ENCODE assay signal across 8 cellular contexts in the genomic region with DNA sequence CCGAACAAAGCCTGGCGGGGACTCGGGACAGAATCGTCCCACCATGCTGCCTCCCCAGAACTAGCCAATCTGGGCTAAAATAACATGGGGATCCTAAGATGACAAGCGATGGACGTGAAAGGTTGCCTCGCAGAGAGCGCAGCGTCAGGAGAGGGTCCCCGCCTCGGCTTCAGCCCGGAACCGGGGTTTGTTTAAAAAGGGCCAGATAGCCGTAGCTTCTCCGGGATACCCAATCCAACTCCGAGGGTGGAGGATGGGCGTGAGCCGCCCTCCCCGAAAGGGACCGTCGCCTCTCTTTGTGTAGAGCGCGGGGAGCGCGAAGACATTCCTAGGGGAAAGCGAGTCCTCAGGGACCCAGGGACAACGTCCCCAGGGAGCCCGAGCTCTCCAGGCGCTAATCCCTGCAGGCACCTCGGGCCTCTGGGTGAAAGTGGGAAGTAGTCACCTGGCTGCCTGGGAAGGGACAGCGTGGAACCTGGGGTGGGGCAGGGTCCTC. TPM values are rescaled to one million over a fixed set of nuclear protein-coding genes. Genes with fewer than 3 reads are reported as not detected.
DNase-seq lines count a peak whose midpoint lies in the region; ATAC-seq and TF ChIP-seq lines count a peak whose summit lies in the region.

No MANE protein-coding gene starts in this region.

- intact Hi-C loops in right lobe of liver (cut with DNase I) (no loop called here), transverse colon (cut with DNase I; ENCODE audit: low total_unique reads) (loop anchor here (10.0 kb wide), 1 partner anchor 639 kb away; no protein-coding TSS in a partner anchor)

- peaks cover 68% of the 10 kb centered on the region for H3K27me3 Mint-ChIP-seq in activated naive CD8-positive, alpha-beta T cell treated with anti-CD3 and anti-CD28 coated beads for 36 hours

- peak overlapping the region; percentile 60 for H3K4me3 Mint-ChIP-seq in activated naive CD8-positive, alpha-beta T cell treated with anti-CD3 and anti-CD28 coated beads for 36 hours

- no peaks in the 10 kb centered on the region for H3K9me3 ChIP-seq in right lobe of liver
- H3K9me3 ChIP-seq in transverse colon, result no peaks in the 10 kb centered on the region

- TF ChIP-seq CTCF in LNCaP clone FGC (IDR thresholded peaks at IDR 0.05; ENCODE audit: control insufficient read depth, extremely low read depth, insufficient read depth), result no peak
- TF ChIP-seq CTCF in right lobe of liver (IDR thresholded peaks at IDR 0.05), result no peak
- no peak for TF ChIP-seq CTCF in transverse colon (IDR thresholded peaks at IDR 0.05)

- H3K4me1 ChIP-seq in right lobe of liver, result peaks cover 0 to 13% (median 6%) of the 10 kb centered on the region in 4 donors
- H3K4me1 ChIP-seq in transverse colon, result peaks cover 3 to 32% (median 21%) of the 10 kb centered on the region in 4 donors

- no peak for TF ChIP-seq EP300 in transverse colon (IDR thresholded peaks at IDR 0.05; ENCODE audit: low read depth)

- H3K27ac ChIP-seq in right lobe of liver (peak overlapping the region; percentile 7 to 57 (median 24)), transverse colon (peak overlapping the region; percentile 74 to 95 (median 84))

- H3K36me3 Mint-ChIP-seq in activated naive CD8-positive, alpha-beta T cell treated with anti-CD3 and anti-CD28 coated beads for 36 hours, result no peaks in the 10 kb centered on the region

- WGBS in right lobe of liver (ENCODE audit: insufficient coverage, low coverage, low lambda C conversion rate, missing lambda C conversion rate), result 2% methylated on average over 9 of the region's 31 CpGs
- WGBS in transverse colon (ENCODE audit: low coverage in 1 of 2), 2 donors, result 4% methylated on average over 28 of the region's 31 CpGs; no CpG with 5 or more reads in 1 of the 2 donors

- H3K4me3 ChIP-seq in LNCaP clone FGC (ENCODE audit: low read depth, low read length), result peak overlapping the region; percentile 32; the same call in 1 of the 2 replicates
- H3K4me3 ChIP-seq in right lobe of liver, result peak overlapping the region; percentile 38 to 69 (median 58)
- H3K4me3 ChIP-seq in transverse colon, result peak overlapping the region; percentile 46 to 97 (median 60)

- H3K36me3 ChIP-seq in right lobe of liver (no peaks in the 10 kb centered on the region), transverse colon (peaks cover 0 to 2% (median 0%) of the 10 kb centered on the region in 4 donors)

- H3K27me3 ChIP-seq in right lobe of liver, result peaks cover 0 to 14% of the 10 kb centered on the region in 2 donors
- H3K27me3 ChIP-seq in transverse colon, result peaks cover 57% of the 10 kb centered on the region

- peaks cover 10% of the 10 kb centered on the region for H3K4me1 Mint-ChIP-seq in activated naive CD8-positive, alpha-beta T cell treated with anti-CD3 and anti-CD28 coated beads for 36 hours

- ATAC-seq in right lobe of liver, result peak; percentile 26 to 59 (median 47)

- TF ChIP-seq POLR2A in right lobe of liver (IDR thresholded peaks at IDR 0.05), result no peak
- TF ChIP-seq POLR2A in transverse colon (IDR thresholded peaks at IDR 0.05), result no peak

- no peak overlapping the region for H3K27ac Mint-ChIP-seq in activated naive CD8-positive, alpha-beta T cell treated with anti-CD3 and anti-CD28 coated beads for 36 hours

- no peaks in the 10 kb centered on the region for H3K9me3 Mint-ChIP-seq in activated naive CD8-positive, alpha-beta T cell treated with anti-CD3 and anti-CD28 coated beads for 36 hours

- DNase-seq in D341Med (ENCODE audit: low spot score) (peak; percentile 67), LNCaP clone FGC (ENCODE audit: low read depth) (no peak), right lobe of liver (peak; percentile 37 to 59 (median 50)), transverse colon (no peak), NOMO-1 treated with DMSO at 0.1 percent for 48 hours (lab: John Stamatoyannopoulos, UW; ENCODE audit: unreplicated experiment) (no peak), cerebellar nuclear complex (lab: John Stamatoyannopoulos, UW) (no peak), putamen (ENCODE audit: low spot score) (no peak)
- no peak for DNase-seq in activated naive CD8-positive, alpha-beta T cell treated with anti-CD3 and anti-CD28 coated beads for 36 hours

- in situ Hi-C loops in transverse colon (cut with MboI; ENCODE audit: low pct_ligation_motif_present in 1 of 4, low pct_unique_long_range_greater_than_20kb in 1 of 4, low sequenced_read_pairs in 3 of 4), result loop anchor here in 2 of 4 donors (10.0 kb wide), 1 partner anchor 369 kb away; no protein-coding TSS in a partner anchor

RNA-seq across cellular contexts. Expression of a gene that starts 0.6 kb away (rescaled TPM):
- under 1 TPM; 0.27 to 0.48 TPM for total RNA-seq in activated naive CD8-positive, alpha-beta T cell treated with anti-CD3 and anti-CD28 coated beads for 36 hours
- total RNA-seq in right lobe of liver (100 to 1,000 TPM in 2 of 6 experiments, 10 to 100 TPM in 2, 1 to 10 TPM in 2; 7.1 to 140 (median 55.5) TPM), transverse colon (1,000 to 10,000 TPM in 2 of 4 donors, 100 to 1,000 TPM in 2; 466 to 2,167 (median 1,255) TPM)

RNA-seq across cellular contexts. Expression of a gene that starts 54.1 kb away (rescaled TPM):
- total RNA-seq in activated naive CD8-positive, alpha-beta T cell treated with anti-CD3 and anti-CD28 coated beads for 36 hours, result 10 to 100 TPM; 17.8 to 18.5 TPM
- total RNA-seq in right lobe of liver, result 10 to 100 TPM in 5 of 6 experiments, 1 to 10 TPM in 1; 9.8 to 17.6 (median 12.9) TPM
- total RNA-seq in transverse colon, result 10 to 100 TPM; 11.1 to 28.7 (median 21.6) TPM

Comparison
In these comparisons a context has a peak if more than half of its experiments do, and no peak if none do; other contexts are left out.
1. DNase-seq: peak in D341Med (single experiment) and right lobe of liver (3 of 3); none in LNCaP clone FGC (single experiment), activated naive CD8-positive, alpha-beta T cell treated with anti-CD3 and anti-CD28 coated beads for 36 hours (single experiment), transverse colon (single experiment), NOMO-1 treated with DMSO at 0.1 percent for 48 hours (single experiment), cerebellar nuclear complex (0 of 2) and putamen (single experiment).
2. RNA of a gene that starts 0.6 kb away (total RNA-seq): 466 to 2,167 TPM in transverse colon and 7.1 to 140 TPM in right lobe of liver; 0.27 to 0.48 TPM in activated naive CD8-positive, alpha-beta T cell treated with anti-CD3 and anti-CD28 coated beads for 36 hours; every median in the first group is over 4 times any median in the second.
3. Peak in every context shown above with its lines, with median percentiles within 50 percentile points of each other: H3K4me3 ChIP-seq.